ENCODE assay signal across 13 cellular contexts in genomic region chr2:207231106-207231860, GRCh38.
A peak's percentile ranks its signal among the peaks of the same experiment; 100 is the strongest.
DNase-seq lines count a peak whose midpoint lies in the region; TF ChIP-seq lines count a peak whose summit lies in the region.
"Had no signal": no experiment of that assay in that cellular context is flagged by ENCODE, and none has a peak within 500 bp of the region (broad histone marks: within the 10 kb centered on the region; RNA-seq: fewer than 3 reads in every experiment).

No MANE protein-coding gene starts in this region.

- TF ChIP-seq CTCF in GM10248 (IDR thresholded peaks at IDR 0.05; ENCODE audit: control extremely low read depth, extremely low read depth, low read depth, missing control alignments): no peak

- H3K4me3 Mint-ChIP-seq in T-helper 1 cell treated with Interleukin-12 subunit alpha and Interleukin-12 subunit beta and Interleukin-4 antibody, amounts not matched to agents 30 μg/mL and 1 μg/mL, for 36 hours: no peak overlapping the region

- H3K27ac Mint-ChIP-seq in T-helper 1 cell treated with Interleukin-12 subunit alpha and Interleukin-12 subunit beta and Interleukin-4 antibody, amounts not matched to agents 30 μg/mL and 1 μg/mL, for 36 hours: peak overlapping the region; percentile 41

- peaks cover 30% of the 10 kb centered on the region for H3K4me1 Mint-ChIP-seq in T-helper 1 cell treated with Interleukin-12 subunit alpha and Interleukin-12 subunit beta and Interleukin-4 antibody, amounts not matched to agents 30 μg/mL and 1 μg/mL, for 36 hours (ENCODE audit: low read depth)

- H3K9me3 Mint-ChIP-seq in T-helper 1 cell treated with Interleukin-12 subunit alpha and Interleukin-12 subunit beta and Interleukin-4 antibody, amounts not matched to agents 30 μg/mL and 1 μg/mL, for 36 hours: no peaks in the 10 kb centered on the region

- H3K36me3 Mint-ChIP-seq in T-helper 1 cell treated with Interleukin-12 subunit alpha and Interleukin-12 subunit beta and Interleukin-4 antibody, amounts not matched to agents 30 μg/mL and 1 μg/mL, for 36 hours (ENCODE audit: low read depth): peaks cover 1% of the 10 kb centered on the region

- CTCF ChIA-PET in GM10248 (lab: Yijun Ruan, JAX): interaction anchor here (0.9 to 3.6 kb wide), 5 partner anchors 7 to 45 kb away, joined by 3 to 17 read pairs (median 3); no protein-coding TSS in a partner anchor

- POLR2A ChIA-PET in GM10248 (lab: Yijun Ruan, JAX): no interaction called here

- H3K27me3 Mint-ChIP-seq in T-helper 1 cell treated with Interleukin-12 subunit alpha and Interleukin-12 subunit beta and Interleukin-4 antibody, amounts not matched to agents 30 μg/mL and 1 μg/mL, for 36 hours (ENCODE audit: low read depth): no peaks in the 10 kb centered on the region

- DNase-seq in T-helper 1 cell: no peak
- DNase-seq in HT1080 (ENCODE audit: low read depth): peak; percentile 56
- DNase-seq in dermis blood vessel endothelial cell: peak; percentile 74
- DNase-seq in renal cortical epithelial cell (ENCODE audit: low read depth): peak; percentile 40
- no peak for DNase-seq in NCI-H2081 (lab: John Stamatoyannopoulos, UW)
- DNase-seq in superior temporal gyrus (ENCODE audit: extremely low spot score): no peak
- DNase-seq in GM10248 (ENCODE audit: extremely low spot score): no peak
- DNase-seq: activated gamma-delta T cell; central memory CD4-positive, alpha-beta T cell; heart left ventricle; NCI-H1417 treated with DMSO at 0.1 percent for 48 hours; OCI-M1 had no signal

Comparison
In these comparisons a context has a peak if more than half of its experiments do, and no peak if none do; other contexts are left out.
1. DNase-seq: peak in HT1080 (single experiment), dermis blood vessel endothelial cell (single experiment) and renal cortical epithelial cell (single experiment); none in T-helper 1 cell (0 of 5), NCI-H2081 (0 of 2), superior temporal gyrus (single experiment) and GM10248 (single experiment).